ENCODE assay signal across 18 cellular contexts in the genomic region with DNA sequence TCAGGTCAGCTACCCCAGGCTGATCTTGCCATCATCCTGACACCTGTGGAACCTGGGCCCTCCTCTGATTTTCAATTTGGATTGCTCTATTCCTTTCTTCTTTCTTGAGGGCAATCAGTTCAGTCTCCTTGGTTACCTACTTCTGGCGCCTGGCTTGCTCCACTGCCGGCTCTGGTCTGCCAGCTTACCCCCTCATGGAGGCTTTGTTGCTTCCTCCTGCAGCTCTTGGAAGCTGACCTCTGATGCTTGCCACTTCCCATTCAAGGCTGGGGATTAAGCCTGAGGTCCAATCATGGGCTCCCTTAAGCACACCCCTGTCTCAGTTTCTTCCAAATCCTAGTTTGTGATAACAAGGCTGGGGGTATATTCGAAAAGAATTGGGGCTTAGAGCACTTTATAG.
"Had no signal": no experiment of that assay in that cellular context is flagged by ENCODE, and none has a peak within 500 bp of the region (broad histone marks: within the 10 kb centered on the region; RNA-seq: fewer than 3 reads in every experiment).

No MANE protein-coding gene starts in this region.

- H3K4me3 ChIP-seq: esophagus muscularis mucosa, gastrocnemius medialis, tibial artery had no signal

- H3K27me3 ChIP-seq: gastrocnemius medialis had no signal

- H3K36me3 ChIP-seq: esophagus muscularis mucosa, gastrocnemius medialis, tibial artery had no signal

- ATAC-seq: activated naive CD4-positive, alpha-beta T cell treated with anti-CD3 and anti-CD28 coated beads, Interleukin-2, amount 50 U/mL, for 72 hours; activated T-helper 17 cell treated with anti-CD3 and anti-CD28 coated beads, Interleukin-2, amount 50 U/mL, for 72 hours; effector memory CD8-positive, alpha-beta T cell; gastrocnemius medialis; naive thymus-derived CD4-positive, alpha-beta T cell; stimulated activated naive CD8-positive, alpha-beta T cell treated with anti-CD3 and anti-CD28 coated beads, Interleukin-15, Interleukin-2, amounts not matched to agents 100 U/mL and 50 U/mL, for 24 hours had no signal

- H3K27ac ChIP-seq: esophagus muscularis mucosa, gastrocnemius medialis, tibial artery, VCaP had no signal

- DNase-seq: activated CD4-positive, alpha-beta T cell treated with anti-CD3 and anti-CD28 coated beads for 1 hour; activated CD4-positive, alpha-beta T cell treated with anti-CD3 and anti-CD28 coated beads, Interleukin-2, amount 50 U/mL, for 1 hour; activated T-cell treated with anti-CD3 and anti-CD28 coated beads, Interleukin-2, amount 50 U/mL, for 1 hour; aorta; effector memory CD8-positive, alpha-beta T cell; gastrocnemius medialis; hippocampal formation; mesenchymal stem cell; naive thymus-derived CD4-positive, alpha-beta T cell; stimulated activated CD4-positive, alpha-beta T cell treated with anti-CD3 and anti-CD28 coated beads, Interleukin-4, amount 100 ng/mL, for 1 hour; stimulated activated naive CD8-positive, alpha-beta T cell treated with anti-CD3 and anti-CD28 coated beads, Interleukin-15, Interleukin-2, amounts not matched to agents 100 U/mL and 50 U/mL, for 24 hours; substantia nigra; SW 1271; tibial artery had no signal

- H3K9me3 ChIP-seq: esophagus muscularis mucosa, gastrocnemius medialis, tibial artery had no signal
